In the genomic region with DNA sequence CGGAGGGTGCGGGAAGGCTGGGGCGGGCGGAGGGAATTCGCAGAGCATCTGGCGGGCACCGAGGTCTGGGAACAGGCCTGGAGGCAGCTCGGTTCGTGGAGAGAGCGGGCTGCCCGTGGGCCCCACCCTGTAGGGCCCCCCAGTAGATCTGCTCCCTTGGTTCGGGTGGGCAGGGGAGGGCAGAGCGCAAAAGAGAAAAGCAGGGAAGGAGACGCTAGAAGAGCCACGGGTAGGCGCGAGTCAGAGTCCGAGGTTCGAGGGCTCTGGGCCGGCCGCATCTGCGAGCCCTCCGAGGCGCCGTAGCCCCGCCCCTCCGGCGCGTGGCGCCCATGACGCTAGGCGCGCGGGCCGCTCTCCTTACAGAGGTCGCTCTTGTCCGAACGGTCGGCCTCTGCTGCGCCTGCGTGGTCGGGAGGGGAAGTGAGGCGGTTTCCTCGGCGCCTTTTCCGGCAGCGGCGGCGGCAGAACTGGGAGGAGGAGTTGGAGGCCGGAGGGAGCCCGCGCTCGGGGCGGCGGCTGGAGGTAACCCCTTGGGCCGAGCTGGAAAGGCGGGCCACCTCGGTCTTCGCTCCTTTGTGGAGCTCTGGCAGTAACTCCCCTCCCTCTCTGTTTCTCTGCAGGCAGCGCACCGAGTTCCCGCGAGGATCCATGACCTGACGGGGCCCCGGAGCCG, we compare ENCODE assay signal across 1 cellular context.
TF ChIP-seq lines count a peak whose summit lies in the region.

ARF6 (plus strand) TSS at position 447 of the 673 bp plus-strand sequence. CDS start 655 bp downstream, outside the sequence.

TF ChIP-seq in HepG2, 621 proteins besides CTCF, POLR2A, EP300 and RAD21 (continued from another document and continues in another):
- TF ChIP-seq, protein P1, sequence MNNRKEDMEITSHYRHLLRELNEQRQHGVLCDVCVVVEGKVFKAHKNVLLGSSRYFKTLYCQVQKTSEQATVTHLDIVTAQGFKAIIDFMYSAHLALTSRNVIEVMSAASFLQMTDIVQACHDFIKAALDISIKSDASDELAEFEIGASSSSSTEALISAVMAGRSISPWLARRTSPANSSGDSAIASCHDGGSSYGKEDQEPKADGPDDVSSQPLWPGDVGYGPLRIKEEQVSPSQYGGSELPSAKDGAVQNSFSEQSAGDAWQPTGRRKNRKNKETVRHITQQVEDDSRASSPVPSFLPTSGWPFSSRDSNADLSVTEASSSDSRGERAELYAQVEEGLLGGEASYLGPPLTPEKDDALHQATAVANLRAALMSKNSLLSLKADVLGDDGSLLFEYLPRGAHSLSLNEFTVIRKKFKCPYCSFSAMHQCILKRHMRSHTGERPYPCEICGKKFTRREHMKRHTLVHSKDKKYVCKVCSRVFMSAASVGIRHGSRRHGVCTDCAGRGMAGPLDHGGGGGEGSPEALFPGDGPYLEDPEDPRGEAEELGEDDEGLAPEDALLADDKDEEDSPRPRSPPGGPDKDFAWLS (CRISPR knock-in tag; IDR thresholded peaks at IDR 0.05; ENCODE audit: borderline replicate concordance), result peak; percentile 83; the same call in 1 of the 2 replicates
- TF ChIP-seq NFKB2 (CRISPR knock-in tag; IDR thresholded peaks at IDR 0.05; ENCODE audit: borderline replicate concordance) (peak; percentile 86; the same call in 1 of the 2 replicates), CREBL2 (CRISPR knock-in tag; IDR thresholded peaks at IDR 0.05; ENCODE audit: borderline replicate concordance) (no peak), SMC3 (IDR thresholded peaks at IDR 0.05; ENCODE audit: low read length) (no peak), GLI4 (CRISPR knock-in tag; IDR thresholded peaks at IDR 0.05; ENCODE audit: borderline replicate concordance) (peak; percentile 44; the same call in 1 of the 2 replicates), ZNF7 (CRISPR knock-in tag; IDR thresholded peaks at IDR 0.05) (no peak), ZNF138 (CRISPR knock-in tag; IDR thresholded peaks at IDR 0.05; ENCODE audit: low read depth) (no peak), NONO (IDR thresholded peaks at IDR 0.05) (no peak), NONO (CRISPR knock-in tag; conservative IDR thresholded peaks at IDR 0.05) (peak; percentile 77; the same call in 1 of the 2 replicates), TARDBP (CRISPR knock-in tag; IDR thresholded peaks at IDR 0.05) (no peak), SOX5 (CRISPR knock-in tag; IDR thresholded peaks at IDR 0.05; ENCODE audit: borderline replicate concordance) (peak; percentile 40; the same call in 1 of the 2 replicates), ZMYM2 (CRISPR knock-in tag; IDR thresholded peaks at IDR 0.05) (no peak), HOXD1 (CRISPR knock-in tag; IDR thresholded peaks at IDR 0.05) (peak; percentile 55; the same call in 1 of the 2 replicates), NFYC (CRISPR knock-in tag; IDR thresholded peaks at IDR 0.05) (no peak; the same call in 1 of the 2 replicates), NFKBIZ (CRISPR knock-in tag; IDR thresholded peaks at IDR 0.05) (peak; percentile 46; the same call in 1 of the 2 replicates), ZNF20 (CRISPR knock-in tag; IDR thresholded peaks at IDR 0.05) (0 out of 2 replicates have a peak, but pooled peaks have one; percentile 17), REXO4 (CRISPR knock-in tag; IDR thresholded peaks at IDR 0.05; ENCODE audit: borderline replicate concordance) (no peak), PITX1 (CRISPR knock-in tag; IDR thresholded peaks at IDR 0.05) (no peak; the same call in 1 of the 2 replicates), MZF1 (CRISPR knock-in tag; IDR thresholded peaks at IDR 0.05; ENCODE audit: borderline replicate concordance) (no peak), HHEX (CRISPR knock-in tag; IDR thresholded peaks at IDR 0.05) (no peak), FOXP4 (CRISPR knock-in tag; IDR thresholded peaks at IDR 0.05) (peak; percentile 17; the same call in 1 of the 2 replicates), ONECUT2 (CRISPR knock-in tag; IDR thresholded peaks at IDR 0.05) (no peak; the same call in 1 of the 2 replicates), ZNF543 (CRISPR knock-in tag; IDR thresholded peaks at IDR 0.05) (peak; percentile 83), KDM4B (CRISPR knock-in tag; IDR thresholded peaks at IDR 0.05) (peak; percentile 78; the same call in 1 of the 2 replicates), DRAP1 (CRISPR knock-in tag; IDR thresholded peaks at IDR 0.05) (peak; percentile 70), ZNF382 (CRISPR knock-in tag; IDR thresholded peaks at IDR 0.05; ENCODE audit: borderline replicate concordance) (no peak), XRCC5 (optimal IDR thresholded peaks at IDR 0.05; ENCODE audit: low read length) (peak; percentile 72), RBFOX2 (IDR thresholded peaks at IDR 0.05; ENCODE audit: low read depth, low read length) (peak; percentile 99), SMARCE1 (IDR thresholded peaks at IDR 0.05; ENCODE audit: borderline replicate concordance) (no peak), ZFP1 (CRISPR knock-in tag; IDR thresholded peaks at IDR 0.05) (no peak), ZSCAN20 (CRISPR knock-in tag; IDR thresholded peaks at IDR 0.05; ENCODE audit: borderline replicate concordance) (0 out of 2 replicates have a peak, but pooled peaks have one; percentile 6), ZNF337 (CRISPR knock-in tag; IDR thresholded peaks at IDR 0.05; ENCODE audit: borderline replicate concordance, low read depth) (no peak), SPEN (CRISPR knock-in tag; IDR thresholded peaks at IDR 0.05; ENCODE audit: low read depth) (peak; percentile 96), ZNF674 (CRISPR knock-in tag; IDR thresholded peaks at IDR 0.05; ENCODE audit: low read depth) (no peak), ZNF230 (CRISPR knock-in tag; IDR thresholded peaks at IDR 0.05) (peak; percentile 98), PBX3 (CRISPR knock-in tag; IDR thresholded peaks at IDR 0.05; ENCODE audit: borderline replicate concordance) (peak; percentile 59; the same call in 1 of the 2 replicates), SMAD9 (CRISPR knock-in tag; IDR thresholded peaks at IDR 0.05) (0 out of 2 replicates have a peak, but pooled peaks have one; percentile 36), ZNF335 (CRISPR knock-in tag; IDR thresholded peaks at IDR 0.05) (peak; percentile 72; the same call in 1 of the 2 replicates), ZSCAN29 (CRISPR knock-in tag; conservative IDR thresholded peaks at IDR 0.05) (peak; percentile 96), ZNF431 (CRISPR knock-in tag; IDR thresholded peaks at IDR 0.05; ENCODE audit: borderline replicate concordance, low read depth) (peak; percentile 18; the same call in 1 of the 2 replicates)
- TF ChIP-seq, protein P2, sequence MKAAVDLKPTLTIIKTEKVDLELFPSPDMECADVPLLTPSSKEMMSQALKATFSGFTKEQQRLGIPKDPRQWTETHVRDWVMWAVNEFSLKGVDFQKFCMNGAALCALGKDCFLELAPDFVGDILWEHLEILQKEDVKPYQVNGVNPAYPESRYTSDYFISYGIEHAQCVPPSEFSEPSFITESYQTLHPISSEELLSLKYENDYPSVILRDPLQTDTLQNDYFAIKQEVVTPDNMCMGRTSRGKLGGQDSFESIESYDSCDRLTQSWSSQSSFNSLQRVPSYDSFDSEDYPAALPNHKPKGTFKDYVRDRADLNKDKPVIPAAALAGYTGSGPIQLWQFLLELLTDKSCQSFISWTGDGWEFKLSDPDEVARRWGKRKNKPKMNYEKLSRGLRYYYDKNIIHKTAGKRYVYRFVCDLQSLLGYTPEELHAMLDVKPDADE (CRISPR knock-in tag; IDR thresholded peaks at IDR 0.05), result no peak
- TF ChIP-seq, protein P3, sequence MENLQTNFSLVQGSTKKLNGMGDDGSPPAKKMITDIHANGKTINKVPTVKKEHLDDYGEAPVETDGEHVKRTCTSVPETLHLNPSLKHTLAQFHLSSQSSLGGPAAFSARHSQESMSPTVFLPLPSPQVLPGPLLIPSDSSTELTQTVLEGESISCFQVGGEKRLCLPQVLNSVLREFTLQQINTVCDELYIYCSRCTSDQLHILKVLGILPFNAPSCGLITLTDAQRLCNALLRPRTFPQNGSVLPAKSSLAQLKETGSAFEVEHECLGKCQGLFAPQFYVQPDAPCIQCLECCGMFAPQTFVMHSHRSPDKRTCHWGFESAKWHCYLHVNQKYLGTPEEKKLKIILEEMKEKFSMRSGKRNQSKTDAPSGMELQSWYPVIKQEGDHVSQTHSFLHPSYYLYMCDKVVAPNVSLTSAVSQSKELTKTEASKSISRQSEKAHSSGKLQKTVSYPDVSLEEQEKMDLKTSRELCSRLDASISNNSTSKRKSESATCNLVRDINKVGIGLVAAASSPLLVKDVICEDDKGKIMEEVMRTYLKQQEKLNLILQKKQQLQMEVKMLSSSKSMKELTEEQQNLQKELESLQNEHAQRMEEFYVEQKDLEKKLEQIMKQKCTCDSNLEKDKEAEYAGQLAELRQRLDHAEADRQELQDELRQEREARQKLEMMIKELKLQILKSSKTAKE (CRISPR knock-in tag; IDR thresholded peaks at IDR 0.05; ENCODE audit: borderline replicate concordance), result 0 out of 2 replicates have a peak, but pooled peaks have one; percentile 55
- TF ChIP-seq, protein P4, sequence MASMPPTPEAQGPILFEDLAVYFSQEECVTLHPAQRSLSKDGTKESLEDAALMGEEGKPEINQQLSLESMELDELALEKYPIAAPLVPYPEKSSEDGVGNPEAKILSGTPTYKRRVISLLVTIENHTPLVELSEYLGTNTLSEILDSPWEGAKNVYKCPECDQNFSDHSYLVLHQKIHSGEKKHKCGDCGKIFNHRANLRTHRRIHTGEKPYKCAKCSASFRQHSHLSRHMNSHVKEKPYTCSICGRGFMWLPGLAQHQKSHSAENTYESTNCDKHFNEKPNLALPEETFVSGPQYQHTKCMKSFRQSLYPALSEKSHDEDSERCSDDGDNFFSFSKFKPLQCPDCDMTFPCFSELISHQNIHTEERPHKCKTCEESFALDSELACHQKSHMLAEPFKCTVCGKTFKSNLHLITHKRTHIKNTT (CRISPR knock-in tag; IDR thresholded peaks at IDR 0.05), result no peak
- TF ChIP-seq, protein P5, sequence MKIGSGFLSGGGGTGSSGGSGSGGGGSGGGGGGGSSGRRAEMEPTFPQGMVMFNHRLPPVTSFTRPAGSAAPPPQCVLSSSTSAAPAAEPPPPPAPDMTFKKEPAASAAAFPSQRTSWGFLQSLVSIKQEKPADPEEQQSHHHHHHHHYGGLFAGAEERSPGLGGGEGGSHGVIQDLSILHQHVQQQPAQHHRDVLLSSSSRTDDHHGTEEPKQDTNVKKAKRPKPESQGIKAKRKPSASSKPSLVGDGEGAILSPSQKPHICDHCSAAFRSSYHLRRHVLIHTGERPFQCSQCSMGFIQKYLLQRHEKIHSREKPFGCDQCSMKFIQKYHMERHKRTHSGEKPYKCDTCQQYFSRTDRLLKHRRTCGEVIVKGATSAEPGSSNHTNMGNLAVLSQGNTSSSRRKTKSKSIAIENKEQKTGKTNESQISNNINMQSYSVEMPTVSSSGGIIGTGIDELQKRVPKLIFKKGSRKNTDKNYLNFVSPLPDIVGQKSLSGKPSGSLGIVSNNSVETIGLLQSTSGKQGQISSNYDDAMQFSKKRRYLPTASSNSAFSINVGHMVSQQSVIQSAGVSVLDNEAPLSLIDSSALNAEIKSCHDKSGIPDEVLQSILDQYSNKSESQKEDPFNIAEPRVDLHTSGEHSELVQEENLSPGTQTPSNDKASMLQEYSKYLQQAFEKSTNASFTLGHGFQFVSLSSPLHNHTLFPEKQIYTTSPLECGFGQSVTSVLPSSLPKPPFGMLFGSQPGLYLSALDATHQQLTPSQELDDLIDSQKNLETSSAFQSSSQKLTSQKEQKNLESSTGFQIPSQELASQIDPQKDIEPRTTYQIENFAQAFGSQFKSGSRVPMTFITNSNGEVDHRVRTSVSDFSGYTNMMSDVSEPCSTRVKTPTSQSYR (CRISPR knock-in tag; IDR thresholded peaks at IDR 0.05; ENCODE audit: borderline replicate concordance), result no peak
- TF ChIP-seq, protein P6, sequence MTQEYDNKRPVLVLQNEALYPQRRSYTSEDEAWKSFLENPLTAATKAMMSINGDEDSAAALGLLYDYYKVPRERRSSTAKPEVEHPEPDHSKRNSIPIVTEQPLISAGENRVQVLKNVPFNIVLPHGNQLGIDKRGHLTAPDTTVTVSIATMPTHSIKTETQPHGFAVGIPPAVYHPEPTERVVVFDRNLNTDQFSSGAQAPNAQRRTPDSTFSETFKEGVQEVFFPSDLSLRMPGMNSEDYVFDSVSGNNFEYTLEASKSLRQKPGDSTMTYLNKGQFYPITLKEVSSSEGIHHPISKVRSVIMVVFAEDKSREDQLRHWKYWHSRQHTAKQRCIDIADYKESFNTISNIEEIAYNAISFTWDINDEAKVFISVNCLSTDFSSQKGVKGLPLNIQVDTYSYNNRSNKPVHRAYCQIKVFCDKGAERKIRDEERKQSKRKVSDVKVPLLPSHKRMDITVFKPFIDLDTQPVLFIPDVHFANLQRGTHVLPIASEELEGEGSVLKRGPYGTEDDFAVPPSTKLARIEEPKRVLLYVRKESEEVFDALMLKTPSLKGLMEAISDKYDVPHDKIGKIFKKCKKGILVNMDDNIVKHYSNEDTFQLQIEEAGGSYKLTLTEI (CRISPR knock-in tag; conservative IDR thresholded peaks at IDR 0.05), result no peak
- TF ChIP-seq, protein P7, sequence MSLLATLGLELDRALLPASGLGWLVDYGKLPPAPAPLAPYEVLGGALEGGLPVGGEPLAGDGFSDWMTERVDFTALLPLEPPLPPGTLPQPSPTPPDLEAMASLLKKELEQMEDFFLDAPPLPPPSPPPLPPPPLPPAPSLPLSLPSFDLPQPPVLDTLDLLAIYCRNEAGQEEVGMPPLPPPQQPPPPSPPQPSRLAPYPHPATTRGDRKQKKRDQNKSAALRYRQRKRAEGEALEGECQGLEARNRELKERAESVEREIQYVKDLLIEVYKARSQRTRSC (CRISPR knock-in tag; IDR thresholded peaks at IDR 0.05; ENCODE audit: low read depth), result peak; percentile 90; the same call in 1 of the 2 replicates
